In the genomic region with DNA sequence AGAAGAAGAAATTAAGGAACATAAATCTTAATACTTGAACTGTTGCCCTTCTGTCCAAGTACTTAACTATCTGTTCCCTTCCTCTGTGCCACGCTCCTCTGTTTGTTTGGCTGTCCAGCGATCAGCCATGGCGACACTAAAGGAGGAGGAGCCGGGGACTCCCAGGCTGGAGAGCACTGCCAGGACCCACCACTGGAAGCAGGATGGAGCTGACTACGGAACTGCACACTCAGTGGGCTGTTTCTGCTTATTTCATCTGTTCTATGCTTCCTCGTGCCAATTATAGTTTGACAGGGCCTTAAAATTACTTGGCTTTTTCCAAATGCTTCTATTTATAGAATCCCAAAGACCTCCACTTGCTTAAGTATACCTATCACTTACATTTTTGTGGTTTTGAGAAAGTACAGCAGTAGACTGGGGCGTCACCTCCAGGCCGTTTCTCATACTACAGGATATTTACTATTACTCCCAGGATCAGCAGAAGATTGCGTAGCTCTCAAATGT, we compare ENCODE assay signal across 8 cellular contexts. TPM values are rescaled to one million over a fixed set of nuclear protein-coding genes. Genes with fewer than 3 reads are reported as not detected.
A peak's percentile ranks its signal among the peaks of the same experiment; 100 is the strongest.
DNase-seq lines count a peak whose midpoint lies in the region; ATAC-seq and TF ChIP-seq lines count a peak whose summit lies in the region.

No MANE protein-coding gene starts in this region.

- H3K36me3 ChIP-seq in OCI-LY3 (replicated peaks; ENCODE audit: low read depth, low read length) = peaks cover 80% of the 10 kb centered on the region

- H3K4me1 Mint-ChIP-seq in naive B cell = peaks cover 35 to 52% (median 45%) of the 10 kb centered on the region in 3 donors

- H3K9me3 ChIP-seq in OCI-LY3 (ENCODE audit: insufficient read depth, low read length) = no peaks in the 10 kb centered on the region

- H3K4me1 ChIP-seq in OCI-LY3 (ENCODE audit: low read length) = peaks cover 91% of the 10 kb centered on the region

- peak overlapping the region; percentile 83 for H3K27ac ChIP-seq in OCI-LY3 (ENCODE audit: low read length)

- no peaks in the 10 kb centered on the region for H3K27me3 ChIP-seq in OCI-LY3 (ENCODE audit: low read depth, low read length)

- TF ChIP-seq CTCF in OCI-LY3 (IDR thresholded peaks at IDR 0.05; ENCODE audit: low read depth, low read length) = peak; percentile 28

- H3K27ac Mint-ChIP-seq in naive B cell = peak overlapping the region; percentile 49 to 95 (median 90)

- intact Hi-C loops in Right ventricle myocardium inferior (cut with DNase I) = loop anchor here (2.0 kb wide), 1 partner anchor 220 kb away; no protein-coding TSS in a partner anchor
- intact Hi-C loops in cardiac septum (cut with DNase I) = loop anchor here (10.0 kb wide), 1 partner anchor 184 kb away; no protein-coding TSS in a partner anchor

- H3K27me3 Mint-ChIP-seq in naive B cell = no peaks in the 10 kb centered on the region

- DNase-seq in Right ventricle myocardium inferior (ENCODE audit: missing footprints) (no peak), cardiac septum (ENCODE audit: low spot score) (no peak), dermis blood vessel endothelial cell (peak; percentile 54), naive B cell (peak; percentile 29), occipital lobe (lab: John Stamatoyannopoulos, UW) (no peak), hypothalamus (lab: John Stamatoyannopoulos, UW) (no peak), NCI-H1092 treated with DMSO at 0.1 percent for 48 hours (lab: John Stamatoyannopoulos, UW) (no peak)

- ATAC-seq in Right ventricle myocardium inferior (peak; percentile 97), naive B cell (ENCODE audit: low read depth in 2 of 2) (peak; percentile 43 to 53)

- H3K9me3 Mint-ChIP-seq in naive B cell = peaks cover 0 to 13% (median 0%) of the 10 kb centered on the region in 7 donors

- H3K4me2 ChIP-seq in OCI-LY3 (ENCODE audit: low read length) = no peak overlapping the region

- H3K4me3 ChIP-seq in OCI-LY3 (ENCODE audit: low read length) = no peak overlapping the region

- no peak overlapping the region for H2AFZ ChIP-seq in OCI-LY3 (ENCODE audit: low read depth, low read length)

- peaks cover 71% of the 10 kb centered on the region for H4K20me1 ChIP-seq in OCI-LY3 (ENCODE audit: insufficient read depth, low read length)

- H3K79me2 ChIP-seq in OCI-LY3 (ENCODE audit: low read length) = peaks cover 37% of the 10 kb centered on the region

- no peak overlapping the region for H3K4me3 Mint-ChIP-seq in naive B cell

- H3K9ac ChIP-seq in OCI-LY3 (ENCODE audit: low read length) = no peak overlapping the region

- peaks cover 55 to 56% of the 10 kb centered on the region in 2 donors for H3K36me3 Mint-ChIP-seq in naive B cell

RNA-seq across cellular contexts. Expression of gene IRF4, which starts 17.1 kb away (rescaled TPM):
- total RNA-seq in Right ventricle myocardium inferior (0.68 TPM), cardiac septum (0.89 TPM), dermis blood vessel endothelial cell (0.05 TPM in 1 of 2 replicates, not detected in the other), occipital lobe (0.16 TPM)
- 10 to 100 TPM; 20.8 to 45.7 (median 34.9) TPM for polyA plus RNA-seq in naive B cell (ENCODE audit: low read depth in 6 of 6)

Comparison
In these comparisons a context has a peak if more than half of its experiments do, and no peak if none do; other contexts are left out.
1. DNase-seq: peak in dermis blood vessel endothelial cell (single experiment) and naive B cell (single experiment); none in Right ventricle myocardium inferior (single experiment), cardiac septum (single experiment), occipital lobe (single experiment), hypothalamus (0 of 51) and NCI-H1092 treated with DMSO at 0.1 percent for 48 hours (single experiment).